ENCODE assay signal across 10 cellular contexts in the genomic region with DNA sequence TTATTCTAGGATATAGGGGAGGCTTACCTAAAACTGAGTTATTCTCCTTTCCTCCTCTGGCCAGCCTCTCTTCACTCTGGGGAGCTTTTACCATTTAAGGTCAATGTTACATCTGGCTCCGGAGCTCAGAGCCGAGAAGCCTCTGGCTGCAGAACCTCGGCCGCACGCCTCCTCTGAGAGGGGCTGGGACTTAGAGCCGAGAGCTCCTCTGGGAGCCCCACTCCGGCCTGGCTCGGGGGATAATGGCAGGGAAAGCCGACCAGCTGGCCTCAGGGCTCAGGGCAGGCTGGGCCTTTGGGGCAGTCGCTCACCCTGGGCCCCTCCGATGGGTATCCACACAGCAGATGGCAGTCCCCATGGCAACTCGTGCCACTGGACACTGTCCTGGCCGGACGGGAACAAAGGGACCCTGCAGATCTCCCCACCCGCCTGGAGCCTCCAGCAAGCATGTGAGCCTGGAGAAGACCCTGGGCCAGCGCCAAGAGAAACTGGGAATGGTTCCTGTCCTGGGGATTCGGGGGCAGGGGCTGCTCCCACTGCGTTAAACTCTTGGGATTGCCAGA. TPM values are rescaled to one million over a fixed set of nuclear protein-coding genes. Genes with fewer than 3 reads are reported as not detected.
DNase-seq lines count a peak whose midpoint lies in the region; ATAC-seq and TF ChIP-seq lines count a peak whose summit lies in the region.
"Had no signal": no experiment of that assay in that cellular context is flagged by ENCODE, and none has a peak within 500 bp of the region (broad histone marks: within the 10 kb centered on the region; RNA-seq: fewer than 3 reads in every experiment).

A gene with protein sequence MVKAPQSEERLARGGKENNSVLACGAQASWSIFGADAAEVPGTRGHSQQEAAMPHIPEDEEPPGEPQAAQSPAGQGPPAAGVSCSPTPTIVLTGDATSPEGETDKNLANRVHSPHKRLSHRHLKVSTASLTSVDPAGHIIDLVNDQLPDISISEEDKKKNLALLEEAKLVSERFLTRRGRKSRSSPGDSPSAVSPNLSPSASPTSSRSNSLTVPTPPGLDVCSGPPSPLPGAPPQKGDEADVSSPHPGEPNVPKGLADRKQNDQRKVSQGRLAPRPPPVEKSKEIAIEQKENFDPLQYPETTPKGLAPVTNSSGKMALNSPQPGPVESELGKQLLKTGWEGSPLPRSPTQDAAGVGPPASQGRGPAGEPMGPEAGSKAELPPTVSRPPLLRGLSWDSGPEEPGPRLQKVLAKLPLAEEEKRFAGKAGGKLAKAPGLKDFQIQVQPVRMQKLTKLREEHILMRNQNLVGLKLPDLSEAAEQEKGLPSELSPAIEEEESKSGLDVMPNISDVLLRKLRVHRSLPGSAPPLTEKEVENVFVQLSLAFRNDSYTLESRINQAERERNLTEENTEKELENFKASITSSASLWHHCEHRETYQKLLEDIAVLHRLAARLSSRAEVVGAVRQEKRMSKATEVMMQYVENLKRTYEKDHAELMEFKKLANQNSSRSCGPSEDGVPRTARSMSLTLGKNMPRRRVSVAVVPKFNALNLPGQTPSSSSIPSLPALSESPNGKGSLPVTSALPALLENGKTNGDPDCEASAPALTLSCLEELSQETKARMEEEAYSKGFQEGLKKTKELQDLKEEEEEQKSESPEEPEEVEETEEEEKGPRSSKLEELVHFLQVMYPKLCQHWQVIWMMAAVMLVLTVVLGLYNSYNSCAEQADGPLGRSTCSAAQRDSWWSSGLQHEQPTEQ (minus strand): TSS at position 247 of the 563 bp plus-strand sequence. CDS start 153 bp downstream, at position 94.

- H3K9ac ChIP-seq in fibroblast of lung (ENCODE audit: insufficient read depth, low read length) (peak within 1 kb of the TSS; percentile 75), mucosa of rectum (ENCODE audit: low read depth in 1 of 2, low read length in 2 of 2) (peak within 1 kb of the TSS; percentile 54 to 57)

- H3K27ac Mint-ChIP-seq in type B pancreatic cell, result peak within 1 kb of the TSS; percentile 72
- H3K27ac Mint-ChIP-seq: T-helper 2 cell treated with Interferon-gamma antibody and Interleukin-4, amounts not matched to agents 5 μg/mL and 100 μg/mL, for 36 hours had no signal

- H3K4me1 Mint-ChIP-seq in type B pancreatic cell (ENCODE audit: unreplicated experiment), result peaks cover 6% of the 10 kb centered on the region

- H3K27me3 Mint-ChIP-seq in type B pancreatic cell, result peaks cover 7% of the 10 kb centered on the region

- peak; percentile 70 to 72 for DNase-seq in fibroblast of lung (ENCODE audit: low read depth in 2 of 2)
- DNase-seq in type B pancreatic cell (ENCODE audit: extremely low spot score, unreplicated experiment), result no peak
- DNase-seq in NCI-H748 (lab: John Stamatoyannopoulos, UW; ENCODE audit: unreplicated experiment), result no peak
- no peak for DNase-seq in GM13977 (ENCODE audit: low spot score)
- DNase-seq: NCI-H2081 had no signal

- H3K4me3 Mint-ChIP-seq in type B pancreatic cell, result no peak within 1 kb of the TSS
- H3K4me3 Mint-ChIP-seq: T-helper 2 cell treated with Interferon-gamma antibody and Interleukin-4, amounts not matched to agents 5 μg/mL and 100 μg/mL, for 36 hours had no signal

- no peaks in the 10 kb centered on the region for H4K20me1 ChIP-seq in fibroblast of lung (ENCODE audit: control insufficient read depth, extremely low read depth, insufficient read depth, low read length)

- H3K36me3 Mint-ChIP-seq in type B pancreatic cell, result no peaks in the 10 kb centered on the region

- TF ChIP-seq CTCF in fibroblast of lung (conservative IDR thresholded peaks at IDR 0.05 in 1 of 2, IDR thresholded peaks at IDR 0.05 in 1 of 2; ENCODE audit: low read depth in 1 of 2, low read length in 2 of 2) (no peak), type B pancreatic cell (conservative IDR thresholded peaks at IDR 0.05) (no peak), GM13977 (IDR thresholded peaks at IDR 0.05; ENCODE audit: extremely low read depth, insufficient read depth, missing control alignments) (no peak)

- H2AFZ ChIP-seq in fibroblast of lung (ENCODE audit: low read length), result peak within 1 kb of the TSS; percentile 64

- peaks cover 22% of the 10 kb centered on the region for H3K79me2 ChIP-seq in fibroblast of lung (ENCODE audit: control insufficient read depth, insufficient read depth, low read length)

- H3K4me3 ChIP-seq in fibroblast of lung (replicated peaks in 1 of 4; ENCODE audit: control extremely low read depth in 1 of 4, insufficient read depth in 1 of 4, low read depth in 3 of 4, low read length in 4 of 4), result peak within 1 kb of the TSS; percentile 14 to 71 (median 52)
- H3K4me3 ChIP-seq in mucosa of rectum (ENCODE audit: low read length in 2 of 2), result peak within 1 kb of the TSS; percentile 49 to 64

- H3K9me3 Mint-ChIP-seq in type B pancreatic cell, result no peaks in the 10 kb centered on the region
- H3K9me3 Mint-ChIP-seq: T-helper 2 cell treated with Interferon-gamma antibody and Interleukin-4, amounts not matched to agents 5 μg/mL and 100 μg/mL, for 36 hours had no signal

- no peaks in the 10 kb centered on the region for H3K27me3 ChIP-seq in fibroblast of lung (ENCODE audit: control insufficient read depth, insufficient read depth, low read length)
- H3K27me3 ChIP-seq in mucosa of rectum (ENCODE audit: control insufficient read depth in 2 of 2, insufficient read depth in 2 of 2, low read length in 2 of 2), result peaks cover 0 to 2% of the 10 kb centered on the region in 2 donors

- peak; percentile 41; the same call in 1 of the 3 replicates for ATAC-seq in SK-N-SH treated with all-trans-retinoic acid at 6 μM for 48 hours
- no peak for ATAC-seq in GM19452 (IDR thresholded peaks at IDR 0.05; ENCODE audit: unreplicated experiment)
- ATAC-seq in GM18511 (IDR thresholded peaks at IDR 0.05; ENCODE audit: unreplicated experiment), result no peak

- H3K36me3 ChIP-seq in fibroblast of lung (ENCODE audit: control insufficient read depth, insufficient read depth, low read length), result peaks cover 2% of the 10 kb centered on the region
- H3K36me3 ChIP-seq in mucosa of rectum (ENCODE audit: control insufficient read depth in 2 of 2, insufficient read depth in 2 of 2, low read length in 2 of 2), result no peaks in the 10 kb centered on the region

- H3K9me3 ChIP-seq in fibroblast of lung (ENCODE audit: control insufficient read depth, insufficient read depth, low read depth, low read length) (no peaks in the 10 kb centered on the region), mucosa of rectum (ENCODE audit: control insufficient read depth in 2 of 2, low read length in 2 of 2) (no peaks in the 10 kb centered on the region)

- H3K27ac ChIP-seq in fibroblast of lung (ENCODE audit: insufficient read depth, low read length), result peak within 1 kb of the TSS; percentile 87
- H3K27ac ChIP-seq in mucosa of rectum (ENCODE audit: low read depth in 2 of 2, low read length in 2 of 2), result peak within 1 kb of the TSS; percentile 78 to 80

- H3K4me1 ChIP-seq in fibroblast of lung (ENCODE audit: control insufficient read depth, extremely low read depth, insufficient read depth, low read length) (peaks cover 26% of the 10 kb centered on the region), mucosa of rectum (ENCODE audit: control insufficient read depth in 2 of 2, insufficient read depth in 2 of 2, low read length in 2 of 2) (no peaks in the 10 kb centered on the region)

- peak within 1 kb of the TSS; percentile 86 for H3K4me2 ChIP-seq in fibroblast of lung (ENCODE audit: extremely low read depth, insufficient read depth, low read length)

- in situ Hi-C loops in GM13977 (cut with MboI; ENCODE audit: low pct_unique_long_range_greater_than_20kb, low sequenced_read_pairs, unreplicated experiment), result no loop called here

TF ChIP-seq in SK-N-SH treated with all-trans-retinoic acid at 6 μM for 48 hours, 23 proteins besides CTCF, POLR2A, EP300 and RAD21 (continues in another document):
- TF ChIP-seq ISL1 (CRISPR knock-in tag; IDR thresholded peaks at IDR 0.05), result no peak
- TF ChIP-seq, protein P1, sequence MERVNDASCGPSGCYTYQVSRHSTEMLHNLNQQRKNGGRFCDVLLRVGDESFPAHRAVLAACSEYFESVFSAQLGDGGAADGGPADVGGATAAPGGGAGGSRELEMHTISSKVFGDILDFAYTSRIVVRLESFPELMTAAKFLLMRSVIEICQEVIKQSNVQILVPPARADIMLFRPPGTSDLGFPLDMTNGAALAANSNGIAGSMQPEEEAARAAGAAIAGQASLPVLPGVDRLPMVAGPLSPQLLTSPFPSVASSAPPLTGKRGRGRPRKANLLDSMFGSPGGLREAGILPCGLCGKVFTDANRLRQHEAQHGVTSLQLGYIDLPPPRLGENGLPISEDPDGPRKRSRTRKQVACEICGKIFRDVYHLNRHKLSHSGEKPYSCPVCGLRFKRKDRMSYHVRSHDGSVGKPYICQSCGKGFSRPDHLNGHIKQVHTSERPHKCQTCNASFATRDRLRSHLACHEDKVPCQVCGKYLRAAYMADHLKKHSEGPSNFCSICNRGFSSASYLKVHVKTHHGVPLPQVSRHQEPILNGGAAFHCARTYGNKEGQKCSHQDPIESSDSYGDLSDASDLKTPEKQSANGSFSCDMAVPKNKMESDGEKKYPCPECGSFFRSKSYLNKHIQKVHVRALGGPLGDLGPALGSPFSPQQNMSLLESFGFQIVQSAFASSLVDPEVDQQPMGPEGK (CRISPR knock-in tag; IDR thresholded peaks at IDR 0.05; ENCODE audit: borderline replicate concordance), result no peak
- no peak for TF ChIP-seq TOX (CRISPR knock-in tag; IDR thresholded peaks at IDR 0.05; ENCODE audit: borderline replicate concordance)
- no peak for TF ChIP-seq ZFP3 (CRISPR knock-in tag; IDR thresholded peaks at IDR 0.05)
- TF ChIP-seq RARB (CRISPR knock-in tag; IDR thresholded peaks at IDR 0.05), result no peak
- no peak for TF ChIP-seq ZNF8 (CRISPR knock-in tag; IDR thresholded peaks at IDR 0.05)

RNA-seq across cellular contexts. Expression of the gene that starts here (rescaled TPM):
- total RNA-seq in fibroblast of lung, result 25.7 and 55.5 TPM in 2 replicates
- 21.8 and 90.0 TPM in 2 replicates for polyA plus RNA-seq in fibroblast of lung
- polyA plus RNA-seq in fibroblast of lung (2012), result 16.3 and 72.4 TPM in 2 replicates
- polyA minus RNA-seq in fibroblast of lung (ENCODE audit: low replicate concordance), result 24.8 and 115 TPM in 2 replicates
- total RNA-seq in type B pancreatic cell (ENCODE audit: low replicate concordance), result 1.5 and 5.1 TPM in 2 replicates

Comparison
In these comparisons a context has a peak if more than half of its experiments do, and no peak if none do; other contexts are left out.
1. DNase-seq: peak in fibroblast of lung (2 of 2); none in type B pancreatic cell (single experiment), NCI-H748 (single experiment) and GM13977 (single experiment).